In genomic region chr1:26358411-26359384, GRCh38 we compare ENCODE assay signal across 9 cellular contexts. TPM values are rescaled to one million over a fixed set of nuclear protein-coding genes. Genes with fewer than 3 reads are reported as not detected.
A peak's percentile ranks its signal among the peaks of the same experiment; 100 is the strongest.
DNase-seq lines count a peak whose midpoint lies in the region; ATAC-seq and TF ChIP-seq lines count a peak whose summit lies in the region.
"Had no signal": no experiment of that assay in that cellular context is flagged by ENCODE, and none has a peak within 500 bp of the region (broad histone marks: within the 10 kb centered on the region; RNA-seq: fewer than 3 reads in every experiment).

No MANE protein-coding gene starts in this region.

- H3K27ac ChIP-seq in HUES48 (ENCODE audit: low read depth, low read length): peak overlapping the region; percentile 3

- peak; percentile 74 for DNase-seq in activated CD4-positive, alpha-beta T cell treated with anti-CD3 and anti-CD28 coated beads, Interleukin-2, amount 50 U/mL, for 1 hour
- DNase-seq in epithelial cell of esophagus (ENCODE audit: low read depth) (peak; percentile 98), DMS79 treated with DMSO at 0.1 percent for 48 hours (lab: John Stamatoyannopoulos, UW) (no peak), left ventricle myocardium superior (no peak)
- peak; percentile 51 for DNase-seq in stimulated activated CD8-positive, alpha-beta memory T cell treated with anti-CD3 and anti-CD28 coated beads, Interleukin-12 subunit alpha, Interleukin-12 subunit beta, amount 100 ng/mL, for 1 hour (ENCODE audit: low read depth)
- DNase-seq: NCI-H1436 treated with DMSO at 0.1 percent for 48 hours had no signal

- H3K9me3 ChIP-seq in HUES48 (ENCODE audit: control insufficient read depth, insufficient read depth, low read length): no peaks in the 10 kb centered on the region

- TF ChIP-seq CTCF in epithelial cell of esophagus (IDR thresholded peaks at IDR 0.05; ENCODE audit: insufficient read depth, low read depth, low read length, missing control alignments): no peak

- H3K4me3 ChIP-seq in HUES48 (ENCODE audit: low read depth, low read length) (peak overlapping the region; percentile 32; the same call in 1 of the 2 replicates), epithelial cell of esophagus (ENCODE audit: low read length) (no peak overlapping the region)

- ATAC-seq in HG03521 (IDR thresholded peaks at IDR 0.05; ENCODE audit: unreplicated experiment) (no peak), HG02973 (IDR thresholded peaks at IDR 0.05; ENCODE audit: unreplicated experiment) (no peak), left ventricle myocardium superior (no peak)

- intact Hi-C loops in left ventricle myocardium superior (cut with micrococcal nuclease): no loop called here

- no peak overlapping the region for H3K9ac ChIP-seq in HUES48 (ENCODE audit: low read depth, low read length)

- peaks cover 18% of the 10 kb centered on the region; the same call in 1 of the 2 replicates for H3K4me1 ChIP-seq in HUES48 (ENCODE audit: control insufficient read depth, insufficient read depth, low read length)

- peaks cover 42% of the 10 kb centered on the region for H3K27me3 ChIP-seq in HUES48 (ENCODE audit: control insufficient read depth, insufficient read depth, low read length)

- no peaks in the 10 kb centered on the region for H3K36me3 ChIP-seq in HUES48 (ENCODE audit: control insufficient read depth, insufficient read depth, low read length)

RNA-seq across cellular contexts. Expression of gene CRYBG2, which starts 4.8 kb away (rescaled TPM):
- total RNA-seq in left ventricle myocardium superior: not detected

RNA-seq across cellular contexts. Expression of gene ZNF683, which starts 13.9 kb away (rescaled TPM):
- not detected for total RNA-seq in left ventricle myocardium superior

RNA-seq across cellular contexts. Expression of gene CD52, which starts 40.9 kb away (rescaled TPM):
- total RNA-seq in left ventricle myocardium superior: 6.3 TPM

RNA-seq across cellular contexts. Expression of gene LIN28A, which starts 51.9 kb away (rescaled TPM):
- not detected for total RNA-seq in left ventricle myocardium superior

RNA-seq across cellular contexts. Expression of gene UBXN11, which starts 52.3 kb away (rescaled TPM):
- 9.7 TPM for total RNA-seq in left ventricle myocardium superior

Comparison
In these comparisons a context has a peak if more than half of its experiments do, and no peak if none do; other contexts are left out.
1. DNase-seq: peak in activated CD4-positive, alpha-beta T cell treated with anti-CD3 and anti-CD28 coated beads, Interleukin-2, amount 50 U/mL, for 1 hour (single experiment), epithelial cell of esophagus (single experiment) and stimulated activated CD8-positive, alpha-beta memory T cell treated with anti-CD3 and anti-CD28 coated beads, Interleukin-12 subunit alpha, Interleukin-12 subunit beta, amount 100 ng/mL, for 1 hour (single experiment); none in DMS79 treated with DMSO at 0.1 percent for 48 hours (single experiment) and left ventricle myocardium superior (single experiment).